ENCODE assay signal across 23 cellular contexts in the genomic region with DNA sequence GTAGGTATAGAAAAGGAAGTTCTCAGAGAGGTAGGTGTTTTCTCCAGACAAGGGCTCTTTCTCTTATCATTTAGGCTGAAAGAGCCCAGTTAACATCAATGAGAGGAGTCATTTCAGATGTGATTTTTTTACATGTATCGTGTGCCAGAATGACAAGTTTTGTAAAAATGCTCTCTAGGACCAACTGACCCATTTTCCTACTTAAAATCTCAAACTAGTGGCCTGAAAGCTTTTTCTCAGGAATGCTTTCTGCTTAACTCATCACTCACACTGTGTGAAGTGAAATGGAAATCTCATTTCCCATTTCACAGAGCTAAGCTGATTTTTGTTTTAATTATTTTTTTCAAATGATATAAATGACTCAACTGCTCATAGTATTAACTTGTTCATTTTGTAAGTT.
DNase-seq lines count a peak whose midpoint lies in the region; ATAC-seq and TF ChIP-seq lines count a peak whose summit lies in the region.
"Had no signal": no experiment of that assay in that cellular context is flagged by ENCODE, and none has a peak within 500 bp of the region (broad histone marks: within the 10 kb centered on the region; RNA-seq: fewer than 3 reads in every experiment).

No MANE protein-coding gene starts in this region.

- H3K4me3 Mint-ChIP-seq in progenitor cell of endocrine pancreas (ENCODE audit: low read depth), result no peak overlapping the region
- H3K4me3 Mint-ChIP-seq: CD8-positive, alpha-beta memory T cell; IgD-negative memory B cell had no signal

- peaks cover 53% of the 10 kb centered on the region for H3K4me1 Mint-ChIP-seq in progenitor cell of endocrine pancreas (ENCODE audit: low read depth)
- H3K4me1 Mint-ChIP-seq: CD8-positive, alpha-beta memory T cell; IgD-negative memory B cell had no signal

- ATAC-seq in GM21619 (IDR thresholded peaks at IDR 0.05; ENCODE audit: unreplicated experiment), result no peak

- no peak overlapping the region for H4K8ac ChIP-seq in mesendoderm (ENCODE audit: low read depth, low read length)

- H3K4me3 ChIP-seq in mesendoderm (ENCODE audit: low read length), result no peak overlapping the region
- no peak overlapping the region for H3K4me3 ChIP-seq in Peyer's patch
- H3K4me3 ChIP-seq: MG63, PC-9, SK-N-MC had no signal

- TF ChIP-seq CTCF in progenitor cell of endocrine pancreas (IDR thresholded peaks at IDR 0.05; ENCODE audit: unreplicated experiment) (no peak), Peyer's patch (IDR thresholded peaks at IDR 0.05) (no peak)

- no peak overlapping the region for H2BK15ac ChIP-seq in mesendoderm (replicated peaks; ENCODE audit: low read depth)

- H3K4me1 ChIP-seq in mesendoderm (ENCODE audit: control insufficient read depth, low read depth, low read length) (no peaks in the 10 kb centered on the region), Peyer's patch (peaks cover 0 to 28% (median 2%) of the 10 kb centered on the region in 4 donors)

- no peaks in the 10 kb centered on the region for H3K36me3 Mint-ChIP-seq in progenitor cell of endocrine pancreas (ENCODE audit: insufficient read depth)

- H2BK5ac ChIP-seq in mesendoderm (ENCODE audit: low read length), result no peak overlapping the region

- H3K9me3 ChIP-seq in Peyer's patch, result no peaks in the 10 kb centered on the region
- H3K9me3 ChIP-seq: MG63 had no signal

- H2BK120ac ChIP-seq in mesendoderm (ENCODE audit: low read depth, low read length), result no peak overlapping the region

- H3K9me3 Mint-ChIP-seq in progenitor cell of endocrine pancreas (ENCODE audit: low read depth), result no peaks in the 10 kb centered on the region
- H3K9me3 Mint-ChIP-seq: CD8-positive, alpha-beta memory T cell had no signal

- H3K27ac Mint-ChIP-seq in progenitor cell of endocrine pancreas, result peak overlapping the region; percentile 73
- H3K27ac Mint-ChIP-seq: CD8-positive, alpha-beta memory T cell; IgD-negative memory B cell had no signal

- H3K79me2 ChIP-seq in mesendoderm (ENCODE audit: control insufficient read depth, insufficient read depth, low read length), result no peaks in the 10 kb centered on the region

- no peak overlapping the region for H3K23ac ChIP-seq in mesendoderm (ENCODE audit: low read length)

- no peaks in the 10 kb centered on the region for H3K27me3 Mint-ChIP-seq in progenitor cell of endocrine pancreas
- H3K27me3 Mint-ChIP-seq: CD8-positive, alpha-beta memory T cell; IgD-negative memory B cell had no signal

- H3K27me3 ChIP-seq in mesendoderm (ENCODE audit: insufficient read depth, low read length, poor library complexity), result no peaks in the 10 kb centered on the region
- no peaks in the 10 kb centered on the region for H3K27me3 ChIP-seq in Peyer's patch
- H3K27me3 ChIP-seq: MG63 had no signal

- H3K36me3 ChIP-seq in mesendoderm (ENCODE audit: control insufficient read depth, insufficient read depth, low read length) (no peaks in the 10 kb centered on the region), Peyer's patch (no peaks in the 10 kb centered on the region)
- H3K36me3 ChIP-seq: MG63 had no signal

- no peak overlapping the region for H4K5ac ChIP-seq in mesendoderm (ENCODE audit: low read length)

- H3K27ac ChIP-seq in mesendoderm (ENCODE audit: low read depth, low read length) (no peak overlapping the region), Peyer's patch (no peak overlapping the region)
- H3K27ac ChIP-seq: C4-2B, PC-9, RWPE1, SK-N-MC had no signal

- DNase-seq in AG20443 (ENCODE audit: low spot score) (peak; percentile 22), LHCN-M2 (ENCODE audit: low read depth) (peak; percentile 41), fibroblast of peridontal ligament (ENCODE audit: extremely low read depth) (peak; percentile 57), progenitor cell of endocrine pancreas (ENCODE audit: low spot score, unreplicated experiment) (no peak), mesendoderm (no peak), mucosa of gallbladder (ENCODE audit: low spot score) (no peak), Peyer's patch (no peak)
- DNase-seq: Calu3; CD8-positive, alpha-beta memory T cell; GDM1; MG63; NCI-H1417; NCI-H187 treated with DMSO at 0.1 percent for 48 hours; NCI-H2227 treated with DMSO at 0.1 percent for 48 hours; NCI-H510A; NCI-H748 treated with DMSO at 0.1 percent for 48 hours; PC-9; SHP77 treated with DMSO at 0.1 percent for 48 hours had no signal

- no CpG with 5 or more reads among the region's 1 CpG for whole genome bisulfite sequencing in mesendoderm (ENCODE audit: extremely low coverage, insufficient coverage, low lambda C conversion rate)

- H2AK5ac ChIP-seq in mesendoderm (ENCODE audit: low read length), result no peak overlapping the region

- no peak overlapping the region for H3K9ac ChIP-seq in mesendoderm (ENCODE audit: low read length)

- H3K56ac ChIP-seq in mesendoderm (ENCODE audit: low read length), result no peak overlapping the region

- no peak for TF ChIP-seq POLR2A in Peyer's patch (IDR thresholded peaks at IDR 0.05)

- no peak overlapping the region for H3K4ac ChIP-seq in mesendoderm (ENCODE audit: low read depth, low read length)

- no peak overlapping the region for H3K4me2 ChIP-seq in mesendoderm (ENCODE audit: low read length)
- H3K4me2 ChIP-seq: PC-9 had no signal

- no peaks in the 10 kb centered on the region for H3K79me1 ChIP-seq in mesendoderm (ENCODE audit: low read length)

- no peak overlapping the region for H3K18ac ChIP-seq in mesendoderm (ENCODE audit: low read length)

Comparison
In these comparisons a context has a peak if more than half of its experiments do, and no peak if none do; other contexts are left out.
1. DNase-seq: peak in AG20443 (single experiment), LHCN-M2 (single experiment) and fibroblast of peridontal ligament (single experiment); none in progenitor cell of endocrine pancreas (single experiment), mesendoderm (single experiment), mucosa of gallbladder (single experiment) and Peyer's patch (0 of 3).